17 cellular contexts compared by ENCODE assay signal in genomic region chr10:96046546-96046945, GRCh38. TPM values are rescaled to one million over a fixed set of nuclear protein-coding genes. Genes with fewer than 3 reads are reported as not detected.
DNase-seq lines count a peak whose midpoint lies in the region; ATAC-seq and TF ChIP-seq lines count a peak whose summit lies in the region.
"Had no signal": no experiment of that assay in that cellular context is flagged by ENCODE, and none has a peak within 500 bp of the region (broad histone marks: within the 10 kb centered on the region; RNA-seq: fewer than 3 reads in every experiment).

No MANE protein-coding gene starts in this region.

- H3F3A ChIP-seq in DOHH2 (ENCODE audit: control insufficient read depth, insufficient read depth) (no peaks in the 10 kb centered on the region), Loucy (ENCODE audit: low read depth) (no peaks in the 10 kb centered on the region)

- H3K27ac ChIP-seq in DOHH2 (ENCODE audit: low read depth, low read length) = no peak overlapping the region
- H3K27ac ChIP-seq: GM23248 had no signal

- H3K79me2 ChIP-seq in DOHH2 (ENCODE audit: control insufficient read depth, low read length) (peaks cover 86% of the 10 kb centered on the region), Loucy (ENCODE audit: insufficient read depth, low read length) (peaks cover 83% of the 10 kb centered on the region)

- H3K4me2 ChIP-seq in DOHH2 (ENCODE audit: low read length) (peak overlapping the region; percentile 69), Loucy (ENCODE audit: low read depth, low read length, poor library complexity, severe bottlenecking) (peak overlapping the region; percentile 84)

- TF ChIP-seq CTCF in DOHH2 (IDR thresholded peaks at IDR 0.05; ENCODE audit: low read depth, low read length, poor library complexity, severe bottlenecking) = no peak
- no peak for TF ChIP-seq CTCF in Loucy (conservative IDR thresholded peaks at IDR 0.05; ENCODE audit: low read length)
- TF ChIP-seq CTCF in brain (conservative IDR thresholded peaks at IDR 0.05) = no peak
- TF ChIP-seq CTCF in nephron progenitor cell (IDR thresholded peaks at IDR 0.05) = no peak

- H3K4me3 ChIP-seq in DOHH2 (ENCODE audit: low read length) (no peak overlapping the region), Loucy (ENCODE audit: low read length, poor library complexity, severe bottlenecking) (peak overlapping the region; percentile 92)
- H3K4me3 ChIP-seq: GM23248, K562 had no signal

- no peaks in the 10 kb centered on the region for H3K9me2 ChIP-seq in DOHH2 (replicated peaks; ENCODE audit: control insufficient read depth, low read length)
- no peaks in the 10 kb centered on the region for H3K9me2 ChIP-seq in Loucy (replicated peaks; ENCODE audit: low read depth, low read length)

- H3K27me3 Mint-ChIP-seq in brain (peaks cover 9% of the 10 kb centered on the region), nephron progenitor cell (ENCODE audit: low read depth, poor library complexity) (peaks cover 1% of the 10 kb centered on the region)

- H3K27me3 ChIP-seq in DOHH2 (ENCODE audit: control insufficient read depth, low read length) (no peaks in the 10 kb centered on the region), Loucy (ENCODE audit: insufficient read depth, low read length, poor library complexity, severe bottlenecking) (no peaks in the 10 kb centered on the region)

- peak overlapping the region; percentile 52 to 96 (median 92) for H3K4me3 Mint-ChIP-seq in brain
- H3K4me3 Mint-ChIP-seq in nephron progenitor cell = peak overlapping the region; percentile 88

- H3K36me3 ChIP-seq in DOHH2 (ENCODE audit: control insufficient read depth, low read length) = peaks cover 67% of the 10 kb centered on the region
- H3K36me3 ChIP-seq in Loucy (ENCODE audit: insufficient read depth, low read length) = peaks cover 4% of the 10 kb centered on the region; the same call in 1 of the 2 replicates

- ATAC-seq in HG02840 (IDR thresholded peaks at IDR 0.05; ENCODE audit: low FRiP score, unreplicated experiment) = no peak
- ATAC-seq: K562 had no signal

- peaks cover 70% of the 10 kb centered on the region for H3K4me1 Mint-ChIP-seq in brain
- H3K4me1 Mint-ChIP-seq in nephron progenitor cell = peaks cover 39% of the 10 kb centered on the region

- H3K4me1 ChIP-seq in DOHH2 (ENCODE audit: control insufficient read depth, low read length) = peaks cover 56% of the 10 kb centered on the region
- peaks cover 64% of the 10 kb centered on the region for H3K4me1 ChIP-seq in Loucy (ENCODE audit: insufficient read depth, low read length, poor library complexity, severe bottlenecking)

- peaks cover 57% of the 10 kb centered on the region for H3K36me3 Mint-ChIP-seq in brain
- peaks cover 48% of the 10 kb centered on the region for H3K36me3 Mint-ChIP-seq in nephron progenitor cell (ENCODE audit: low read depth)

- H3K9ac ChIP-seq in Loucy (ENCODE audit: low read depth, low read length, poor library complexity, severe bottlenecking) = peak overlapping the region; percentile 11
- H3K9ac ChIP-seq: GM23248 had no signal

- H3K9me3 Mint-ChIP-seq in brain (no peaks in the 10 kb centered on the region), nephron progenitor cell (peaks cover 8% of the 10 kb centered on the region)

- H4K20me1 ChIP-seq in DOHH2 (ENCODE audit: control insufficient read depth, insufficient read depth, low read depth, low read length) (peaks cover 9% of the 10 kb centered on the region; the same call in 1 of the 2 replicates), Loucy (ENCODE audit: insufficient read depth, low read length, poor library complexity, severe bottlenecking) (peaks cover 69% of the 10 kb centered on the region)

- DNase-seq in nephron progenitor cell (no peak), COLO829 (ENCODE audit: low spot score) (no peak), HK-2 (ENCODE audit: unreplicated experiment) (no peak)
- DNase-seq: C1 segment of cervical spinal cord, GM23248, NCI-H1092 treated with DMSO at 0.1 percent for 48 hours, NCI-H1694 treated with DMSO at 0.1 percent for 48 hours, NCI-H2171, NCI-H510A, NCI-H82, SIG-M5 had no signal

- no peak overlapping the region for H2AFZ ChIP-seq in Loucy (ENCODE audit: low read length)
- H2AFZ ChIP-seq: GM23248 had no signal

- H3K9me3 ChIP-seq in DOHH2 (ENCODE audit: control insufficient read depth, insufficient read depth, low read length) (no peaks in the 10 kb centered on the region), Loucy (ENCODE audit: insufficient read depth, low read depth, low read length) (no peaks in the 10 kb centered on the region)
- H3K9me3 ChIP-seq: Caco-2 had no signal

- H3K27ac Mint-ChIP-seq in brain (peak overlapping the region in 2 of 5 experiments; percentile 5 to 96), nephron progenitor cell (no peak overlapping the region)

RNA-seq across cellular contexts. Expression of gene CCNJ, which starts 3.2 kb away (rescaled TPM):
- polyA plus RNA-seq in brain (ENCODE audit: insufficient read depth, low read depth, low replicate concordance) = 2.3 TPM
